ENCODE assay signal across 22 cellular contexts in the genomic region with DNA sequence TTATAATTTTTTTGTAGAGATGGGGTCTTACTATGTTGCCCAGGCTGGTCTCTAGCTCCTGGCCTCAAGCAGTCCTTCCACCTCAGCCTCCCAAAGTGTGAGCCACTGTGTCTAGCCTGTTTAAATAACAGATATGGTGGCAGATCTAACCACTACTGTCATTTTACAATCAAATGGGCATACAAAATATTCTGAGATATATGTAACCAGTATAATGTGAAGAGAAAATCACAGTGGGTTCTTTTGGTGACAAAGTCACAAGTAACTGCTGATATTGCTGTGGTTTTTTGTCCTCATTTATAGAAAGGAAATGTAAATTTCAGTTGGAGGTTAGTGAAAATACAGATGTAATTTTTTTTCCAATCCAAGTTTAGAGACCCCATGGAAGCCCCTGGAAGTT. TPM values are rescaled to one million over a fixed set of nuclear protein-coding genes. Genes with fewer than 3 reads are reported as not detected.
DNase-seq lines count a peak whose midpoint lies in the region; ATAC-seq and TF ChIP-seq lines count a peak whose summit lies in the region.
"Had no signal": no experiment of that assay in that cellular context is flagged by ENCODE, and none has a peak within 500 bp of the region (broad histone marks: within the 10 kb centered on the region; RNA-seq: fewer than 3 reads in every experiment).

No MANE protein-coding gene starts in this region.

- H3K9ac ChIP-seq in DND-41 (ENCODE audit: low read depth, low read length), result no peak overlapping the region

- peaks cover 16% of the 10 kb centered on the region for H3K36me3 Mint-ChIP-seq in activated CD8-positive, alpha-beta memory T cell treated with anti-CD3 and anti-CD28 coated beads, Interleukin-2, amount 10 ng/mL, durations not matched to agents 7 days and 5 days
- peaks cover 19% of the 10 kb centered on the region for H3K36me3 Mint-ChIP-seq in activated naive CD8-positive, alpha-beta T cell treated with anti-CD3 and anti-CD28 coated beads for 36 hours
- H3K36me3 Mint-ChIP-seq in nephron progenitor cell (ENCODE audit: low read depth), result peaks cover 5% of the 10 kb centered on the region
- H3K36me3 Mint-ChIP-seq in stimulated activated naive B cell treated with anti-CD40 and anti-IgM and Interleukin-4, amounts not matched to agents 10 μg/mL and 1 μg/mL and 100 μg/mL, for 72 hours, result peaks cover 6 to 7% of the 10 kb centered on the region in 2 donors

- H3K4me3 ChIP-seq in DND-41 (ENCODE audit: low read depth in 1 of 2, low read length in 2 of 2) (no peak overlapping the region), right atrium auricular region (no peak overlapping the region)
- H3K4me3 ChIP-seq: left lung, smooth muscle cell, upper lobe of left lung had no signal

- H3K9me3 ChIP-seq in DND-41 (ENCODE audit: insufficient read depth, low read length, severe bottlenecking) (no peaks in the 10 kb centered on the region), right atrium auricular region (no peaks in the 10 kb centered on the region)
- H3K9me3 ChIP-seq: left lung, upper lobe of left lung had no signal

- TF ChIP-seq CTCF in DND-41 (IDR thresholded peaks at IDR 0.05; ENCODE audit: borderline replicate concordance, extremely low read depth, low read length, poor library complexity, severe bottlenecking) (no peak), nephron progenitor cell (IDR thresholded peaks at IDR 0.05) (no peak), right atrium auricular region (IDR thresholded peaks at IDR 0.05) (no peak)

- H3K36me3 ChIP-seq in DND-41 (ENCODE audit: insufficient read depth, low read length) (no peaks in the 10 kb centered on the region), right atrium auricular region (no peaks in the 10 kb centered on the region)
- H3K36me3 ChIP-seq: left lung, upper lobe of left lung had no signal

- H3K4me1 Mint-ChIP-seq in activated CD8-positive, alpha-beta memory T cell treated with anti-CD3 and anti-CD28 coated beads, Interleukin-2, amount 10 ng/mL, durations not matched to agents 7 days and 5 days, result peaks cover 64% of the 10 kb centered on the region
- H3K4me1 Mint-ChIP-seq in activated naive CD8-positive, alpha-beta T cell treated with anti-CD3 and anti-CD28 coated beads for 36 hours, result peaks cover 66% of the 10 kb centered on the region
- peaks cover 67% of the 10 kb centered on the region for H3K4me1 Mint-ChIP-seq in nephron progenitor cell
- H3K4me1 Mint-ChIP-seq in stimulated activated naive B cell treated with anti-CD40 and anti-IgM and Interleukin-4, amounts not matched to agents 10 μg/mL and 1 μg/mL and 100 μg/mL, for 72 hours, result peaks cover 20 to 26% of the 10 kb centered on the region in 2 donors

- no peaks in the 10 kb centered on the region for H3K9me3 Mint-ChIP-seq in activated CD8-positive, alpha-beta memory T cell treated with anti-CD3 and anti-CD28 coated beads, Interleukin-2, amount 10 ng/mL, durations not matched to agents 7 days and 5 days (ENCODE audit: low read depth)
- peaks cover 6% of the 10 kb centered on the region for H3K9me3 Mint-ChIP-seq in activated naive CD8-positive, alpha-beta T cell treated with anti-CD3 and anti-CD28 coated beads for 36 hours
- H3K9me3 Mint-ChIP-seq in nephron progenitor cell, result no peaks in the 10 kb centered on the region
- peaks cover 6 to 8% of the 10 kb centered on the region in 2 donors for H3K9me3 Mint-ChIP-seq in stimulated activated naive B cell treated with anti-CD40 and anti-IgM and Interleukin-4, amounts not matched to agents 10 μg/mL and 1 μg/mL and 100 μg/mL, for 72 hours

- H3K4me3 Mint-ChIP-seq in activated CD8-positive, alpha-beta memory T cell treated with anti-CD3 and anti-CD28 coated beads, Interleukin-2, amount 10 ng/mL, durations not matched to agents 7 days and 5 days, result peak overlapping the region; percentile 3
- H3K4me3 Mint-ChIP-seq in activated naive CD8-positive, alpha-beta T cell treated with anti-CD3 and anti-CD28 coated beads for 36 hours, result no peak overlapping the region
- H3K4me3 Mint-ChIP-seq in nephron progenitor cell, result no peak overlapping the region
- no peak overlapping the region for H3K4me3 Mint-ChIP-seq in stimulated activated naive B cell treated with anti-CD40 and anti-IgM and Interleukin-4, amounts not matched to agents 10 μg/mL and 1 μg/mL and 100 μg/mL, for 72 hours
- H3K4me3 Mint-ChIP-seq: B cell had no signal

- no peaks in the 10 kb centered on the region for H4K20me1 ChIP-seq in DND-41 (ENCODE audit: insufficient read depth, low read length)

- peaks cover 32% of the 10 kb centered on the region for H3K79me2 ChIP-seq in DND-41 (ENCODE audit: insufficient read depth, low read length)

- H3K27me3 Mint-ChIP-seq in activated CD8-positive, alpha-beta memory T cell treated with anti-CD3 and anti-CD28 coated beads, Interleukin-2, amount 10 ng/mL, durations not matched to agents 7 days and 5 days, result no peaks in the 10 kb centered on the region
- no peaks in the 10 kb centered on the region for H3K27me3 Mint-ChIP-seq in activated naive CD8-positive, alpha-beta T cell treated with anti-CD3 and anti-CD28 coated beads for 36 hours
- H3K27me3 Mint-ChIP-seq in nephron progenitor cell (ENCODE audit: low read depth, poor library complexity), result peaks cover 6% of the 10 kb centered on the region
- H3K27me3 Mint-ChIP-seq in stimulated activated naive B cell treated with anti-CD40 and anti-IgM and Interleukin-4, amounts not matched to agents 10 μg/mL and 1 μg/mL and 100 μg/mL, for 72 hours, result no peaks in the 10 kb centered on the region
- H3K27me3 Mint-ChIP-seq: B cell had no signal

- H2AFZ ChIP-seq in DND-41 (ENCODE audit: low read depth, low read length), result no peak overlapping the region

- H3K4me2 ChIP-seq in DND-41 (ENCODE audit: insufficient read depth, low read length), result peak overlapping the region; percentile 1; the same call in 1 of the 2 replicates
- H3K4me2 ChIP-seq: smooth muscle cell had no signal

- H3K4me1 ChIP-seq in DND-41 (ENCODE audit: insufficient read depth, low read length) (peaks cover 55% of the 10 kb centered on the region), right atrium auricular region (peaks cover 0 to 5% of the 10 kb centered on the region in 2 donors)

- DNase-seq in activated CD8-positive, alpha-beta memory T cell treated with anti-CD3 and anti-CD28 coated beads, Interleukin-2, amount 10 ng/mL, durations not matched to agents 7 days and 5 days, result no peak
- no peak for DNase-seq in activated CD8-positive, alpha-beta memory T cell treated with anti-CD3 and anti-CD28 coated beads, Interleukin-2, amount 50 U/mL, for 4 hours
- DNase-seq in DND-41 (no peak), nephron progenitor cell (no peak), Kasumi-1 (lab: John Stamatoyannopoulos, UW) (no peak), right atrium auricular region (ENCODE audit: low spot score) (no peak)
- DNase-seq in activated naive CD8-positive, alpha-beta T cell treated with anti-CD3 and anti-CD28 coated beads for 36 hours, result no peak
- no peak for DNase-seq in stimulated activated naive B cell treated with anti-CD40 and anti-IgM and Interleukin-4, amounts not matched to agents 10 μg/mL and 1 μg/mL and 100 μg/mL, for 72 hours
- DNase-seq: central memory CD4-positive, alpha-beta T cell; COR-L47; GDM1; IMR-90; left lung; NCI-H1105 treated with DMSO at 0.1 percent for 48 hours; NCI-H1930; NCI-H524 treated with DMSO at 0.1 percent for 48 hours; stimulated activated CD4-positive, alpha-beta T cell treated with anti-CD3 and anti-CD28 coated beads, Interleukin-1b, Interleukin-23, amount 100 ng/mL, for 48 hours; substantia nigra; upper lobe of left lung had no signal

- H3K27ac ChIP-seq in DND-41 (ENCODE audit: low read length) (peak overlapping the region; percentile 67), right atrium auricular region (no peak overlapping the region)
- H3K27ac ChIP-seq: left lung, upper lobe of left lung had no signal

- H3K27ac Mint-ChIP-seq in activated CD8-positive, alpha-beta memory T cell treated with anti-CD3 and anti-CD28 coated beads, Interleukin-2, amount 10 ng/mL, durations not matched to agents 7 days and 5 days, result peak overlapping the region; percentile 44
- peak overlapping the region; percentile 79 for H3K27ac Mint-ChIP-seq in activated naive CD8-positive, alpha-beta T cell treated with anti-CD3 and anti-CD28 coated beads for 36 hours
- peak overlapping the region; percentile 50 for H3K27ac Mint-ChIP-seq in nephron progenitor cell
- no peak overlapping the region for H3K27ac Mint-ChIP-seq in stimulated activated naive B cell treated with anti-CD40 and anti-IgM and Interleukin-4, amounts not matched to agents 10 μg/mL and 1 μg/mL and 100 μg/mL, for 72 hours
- H3K27ac Mint-ChIP-seq: B cell had no signal

- ATAC-seq in activated CD8-positive, alpha-beta memory T cell treated with anti-CD3 and anti-CD28 coated beads, Interleukin-2, amount 10 ng/mL, durations not matched to agents 7 days and 5 days, result no peak
- ATAC-seq in DND-41 (ENCODE audit: insufficient read depth, low read depth), result no peak
- ATAC-seq in stimulated activated naive B cell treated with anti-CD40 and anti-IgM and Interleukin-4, amounts not matched to agents 10 μg/mL and 1 μg/mL and 100 μg/mL, for 72 hours (replicated peaks), result no peak
- ATAC-seq: left lung, Right ventricle myocardium inferior had no signal

- H3K27me3 ChIP-seq in DND-41 (ENCODE audit: insufficient read depth, low read length, poor library complexity), result no peaks in the 10 kb centered on the region
- no peaks in the 10 kb centered on the region for H3K27me3 ChIP-seq in right atrium auricular region
- H3K27me3 ChIP-seq: left lung, upper lobe of left lung had no signal

- CTCF ChIA-PET in activated CD8-positive, alpha-beta memory T cell treated with anti-CD3 and anti-CD28 coated beads, Interleukin-2, amount 10 ng/mL, durations not matched to agents 7 days and 5 days (lab: Charles Lee), result interaction anchor here (1.1 kb wide), 1 partner anchor 55 kb away, joined by 4 read pairs; no protein-coding TSS in a partner anchor

RNA-seq across cellular contexts. Expression of gene ARHGEF3, which starts 58.6 kb away (rescaled TPM):
- total RNA-seq in activated CD8-positive, alpha-beta memory T cell treated with anti-CD3 and anti-CD28 coated beads, Interleukin-2, amount 10 ng/mL, durations not matched to agents 7 days and 5 days, result 10 to 100 TPM; 94.0 to 96.4 TPM
- total RNA-seq in activated naive CD8-positive, alpha-beta T cell treated with anti-CD3 and anti-CD28 coated beads for 36 hours, result 10 to 100 TPM; 81.2 to 88.2 TPM
- total RNA-seq in right atrium auricular region, result 10 to 100 TPM; 16.1 to 21.7 TPM
